1 cellular context compared by ENCODE assay signal in the genomic region with DNA sequence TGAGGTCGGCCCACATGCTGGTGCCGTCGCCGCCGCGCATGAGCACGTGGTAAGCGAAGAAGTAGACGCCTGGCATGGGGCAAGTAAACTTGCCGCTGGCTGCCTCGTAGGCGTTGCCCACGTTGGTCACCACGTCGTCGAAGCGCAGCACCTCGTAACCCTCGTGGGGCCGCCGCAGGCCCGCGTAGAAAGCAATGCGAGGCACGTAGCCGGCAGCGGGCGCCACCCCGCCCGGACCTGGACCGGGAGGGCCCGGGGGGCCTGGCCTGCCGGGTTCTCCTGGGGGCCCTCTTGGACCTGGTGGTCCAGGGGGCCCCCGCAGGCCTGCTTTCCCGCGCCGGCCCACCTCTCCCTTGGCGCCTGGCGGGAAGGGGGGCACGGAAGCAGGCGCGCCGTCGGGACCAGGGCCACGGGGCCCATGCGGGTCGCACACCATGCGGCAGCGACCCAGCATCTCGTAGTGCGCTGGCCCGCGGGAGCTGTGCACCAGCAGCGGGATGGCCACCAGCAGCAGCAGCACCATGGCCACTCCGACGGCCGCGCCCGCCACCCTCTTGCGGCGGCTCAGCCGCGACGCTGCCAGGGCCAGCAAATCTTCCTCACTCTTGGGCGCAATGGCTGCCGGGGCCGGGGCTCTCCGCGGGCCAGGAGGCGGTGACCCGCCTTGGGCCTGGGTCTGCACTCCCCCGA.
TF ChIP-seq lines count a peak whose summit lies in the region.

No MANE protein-coding gene starts in this region.

TF ChIP-seq in SK-N-SH, 30 proteins besides CTCF, POLR2A, EP300 and RAD21 (continued from another document):
- TF ChIP-seq, protein P1, sequence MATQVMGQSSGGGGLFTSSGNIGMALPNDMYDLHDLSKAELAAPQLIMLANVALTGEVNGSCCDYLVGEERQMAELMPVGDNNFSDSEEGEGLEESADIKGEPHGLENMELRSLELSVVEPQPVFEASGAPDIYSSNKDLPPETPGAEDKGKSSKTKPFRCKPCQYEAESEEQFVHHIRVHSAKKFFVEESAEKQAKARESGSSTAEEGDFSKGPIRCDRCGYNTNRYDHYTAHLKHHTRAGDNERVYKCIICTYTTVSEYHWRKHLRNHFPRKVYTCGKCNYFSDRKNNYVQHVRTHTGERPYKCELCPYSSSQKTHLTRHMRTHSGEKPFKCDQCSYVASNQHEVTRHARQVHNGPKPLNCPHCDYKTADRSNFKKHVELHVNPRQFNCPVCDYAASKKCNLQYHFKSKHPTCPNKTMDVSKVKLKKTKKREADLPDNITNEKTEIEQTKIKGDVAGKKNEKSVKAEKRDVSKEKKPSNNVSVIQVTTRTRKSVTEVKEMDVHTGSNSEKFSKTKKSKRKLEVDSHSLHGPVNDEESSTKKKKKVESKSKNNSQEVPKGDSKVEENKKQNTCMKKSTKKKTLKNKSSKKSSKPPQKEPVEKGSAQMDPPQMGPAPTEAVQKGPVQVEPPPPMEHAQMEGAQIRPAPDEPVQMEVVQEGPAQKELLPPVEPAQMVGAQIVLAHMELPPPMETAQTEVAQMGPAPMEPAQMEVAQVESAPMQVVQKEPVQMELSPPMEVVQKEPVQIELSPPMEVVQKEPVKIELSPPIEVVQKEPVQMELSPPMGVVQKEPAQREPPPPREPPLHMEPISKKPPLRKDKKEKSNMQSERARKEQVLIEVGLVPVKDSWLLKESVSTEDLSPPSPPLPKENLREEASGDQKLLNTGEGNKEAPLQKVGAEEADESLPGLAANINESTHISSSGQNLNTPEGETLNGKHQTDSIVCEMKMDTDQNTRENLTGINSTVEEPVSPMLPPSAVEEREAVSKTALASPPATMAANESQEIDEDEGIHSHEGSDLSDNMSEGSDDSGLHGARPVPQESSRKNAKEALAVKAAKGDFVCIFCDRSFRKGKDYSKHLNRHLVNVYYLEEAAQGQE (IDR thresholded peaks at IDR 0.05; ENCODE audit: low read depth, low read length): no peak
- TF ChIP-seq, protein P2, sequence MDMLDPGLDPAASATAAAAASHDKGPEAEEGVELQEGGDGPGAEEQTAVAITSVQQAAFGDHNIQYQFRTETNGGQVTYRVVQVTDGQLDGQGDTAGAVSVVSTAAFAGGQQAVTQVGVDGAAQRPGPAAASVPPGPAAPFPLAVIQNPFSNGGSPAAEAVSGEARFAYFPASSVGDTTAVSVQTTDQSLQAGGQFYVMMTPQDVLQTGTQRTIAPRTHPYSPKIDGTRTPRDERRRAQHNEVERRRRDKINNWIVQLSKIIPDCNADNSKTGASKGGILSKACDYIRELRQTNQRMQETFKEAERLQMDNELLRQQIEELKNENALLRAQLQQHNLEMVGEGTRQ (IDR thresholded peaks at IDR 0.05; ENCODE audit: borderline replicate concordance, low read depth, low read length): no peak
- TF ChIP-seq POLR2AphosphoS5 (IDR thresholded peaks at IDR 0.05; ENCODE audit: low read depth, low read length): no peak
- TF ChIP-seq RXRA (IDR thresholded peaks at IDR 0.05; ENCODE audit: borderline replicate concordance, low read depth): no peak
- no peak for TF ChIP-seq TEAD4 (IDR thresholded peaks at IDR 0.05; ENCODE audit: borderline replicate concordance, insufficient read depth)
- TF ChIP-seq NRF1 (IDR thresholded peaks at IDR 0.05; ENCODE audit: low read depth, low read length): no peak
- TF ChIP-seq GABPA (IDR thresholded peaks at IDR 0.05; ENCODE audit: low read depth): no peak
- TF ChIP-seq, protein P3, sequence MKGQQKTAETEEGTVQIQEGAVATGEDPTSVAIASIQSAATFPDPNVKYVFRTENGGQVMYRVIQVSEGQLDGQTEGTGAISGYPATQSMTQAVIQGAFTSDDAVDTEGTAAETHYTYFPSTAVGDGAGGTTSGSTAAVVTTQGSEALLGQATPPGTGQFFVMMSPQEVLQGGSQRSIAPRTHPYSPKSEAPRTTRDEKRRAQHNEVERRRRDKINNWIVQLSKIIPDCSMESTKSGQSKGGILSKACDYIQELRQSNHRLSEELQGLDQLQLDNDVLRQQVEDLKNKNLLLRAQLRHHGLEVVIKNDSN (IDR thresholded peaks at IDR 0.05; ENCODE audit: borderline replicate concordance, low read depth): no peak
- TF ChIP-seq, protein P4, sequence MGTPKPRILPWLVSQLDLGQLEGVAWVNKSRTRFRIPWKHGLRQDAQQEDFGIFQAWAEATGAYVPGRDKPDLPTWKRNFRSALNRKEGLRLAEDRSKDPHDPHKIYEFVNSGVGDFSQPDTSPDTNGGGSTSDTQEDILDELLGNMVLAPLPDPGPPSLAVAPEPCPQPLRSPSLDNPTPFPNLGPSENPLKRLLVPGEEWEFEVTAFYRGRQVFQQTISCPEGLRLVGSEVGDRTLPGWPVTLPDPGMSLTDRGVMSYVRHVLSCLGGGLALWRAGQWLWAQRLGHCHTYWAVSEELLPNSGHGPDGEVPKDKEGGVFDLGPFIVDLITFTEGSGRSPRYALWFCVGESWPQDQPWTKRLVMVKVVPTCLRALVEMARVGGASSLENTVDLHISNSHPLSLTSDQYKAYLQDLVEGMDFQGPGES (IDR thresholded peaks at IDR 0.05; ENCODE audit: low read depth, low read length): no peak
- no peak for TF ChIP-seq GATA2 (CRISPR knock-in tag; IDR thresholded peaks at IDR 0.05)
